ENCODE assay signal across 1 cellular context in the genomic region with DNA sequence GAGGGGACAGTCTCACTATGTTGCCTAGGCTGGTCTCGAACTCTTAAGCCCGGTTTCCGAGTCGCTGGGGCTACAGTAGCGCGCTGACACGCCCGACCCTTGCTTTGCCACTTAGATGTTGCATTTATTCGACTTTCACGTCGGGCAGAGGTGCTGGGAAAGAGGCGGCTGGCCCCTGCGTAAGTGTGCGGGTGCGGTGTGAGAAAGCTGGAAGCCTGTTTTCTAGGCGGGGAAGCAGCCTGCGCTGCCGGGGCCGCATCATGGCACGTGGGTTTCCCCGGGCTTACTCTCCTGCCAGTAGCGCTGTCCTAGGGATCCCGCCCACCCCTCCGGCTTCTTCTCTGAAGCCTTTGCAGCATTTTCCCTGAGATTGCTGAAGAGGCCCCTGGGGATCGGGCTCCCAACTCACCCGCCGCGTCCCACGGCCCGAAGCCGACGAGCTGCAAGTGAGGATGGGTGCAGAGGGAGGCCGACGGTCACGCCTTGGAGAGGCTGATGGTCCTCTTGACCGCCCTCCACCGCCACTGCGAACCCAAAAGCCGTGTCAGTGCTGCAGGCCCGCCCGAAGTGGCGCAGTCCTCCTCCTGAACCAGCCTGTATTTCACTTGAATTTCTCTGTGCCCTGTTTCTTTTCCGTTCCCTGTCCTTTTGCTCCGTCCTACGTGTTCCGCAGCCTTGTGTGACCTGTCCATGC.
A peak's percentile ranks its signal among the peaks of the same experiment; 100 is the strongest.
TF ChIP-seq lines count a peak whose summit lies in the region.

No MANE protein-coding gene starts in this region.

TF ChIP-seq in IMR-90, 13 proteins besides CTCF, POLR2A, EP300 and RAD21:
- peak; percentile 69; the same call in 1 of the 2 replicates for TF ChIP-seq MXI1 (IDR thresholded peaks at IDR 0.05; ENCODE audit: borderline replicate concordance, low read depth, low read length)
- TF ChIP-seq SMC3 (IDR thresholded peaks at IDR 0.05; ENCODE audit: low read depth, low read length), result no peak
- TF ChIP-seq, protein P1, sequence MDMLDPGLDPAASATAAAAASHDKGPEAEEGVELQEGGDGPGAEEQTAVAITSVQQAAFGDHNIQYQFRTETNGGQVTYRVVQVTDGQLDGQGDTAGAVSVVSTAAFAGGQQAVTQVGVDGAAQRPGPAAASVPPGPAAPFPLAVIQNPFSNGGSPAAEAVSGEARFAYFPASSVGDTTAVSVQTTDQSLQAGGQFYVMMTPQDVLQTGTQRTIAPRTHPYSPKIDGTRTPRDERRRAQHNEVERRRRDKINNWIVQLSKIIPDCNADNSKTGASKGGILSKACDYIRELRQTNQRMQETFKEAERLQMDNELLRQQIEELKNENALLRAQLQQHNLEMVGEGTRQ (IDR thresholded peaks at IDR 0.05; ENCODE audit: low read depth, low read length), result peak; percentile 51; the same call in 1 of the 2 replicates
- peak; percentile 33; the same call in 1 of the 2 replicates for TF ChIP-seq BHLHE40 (IDR thresholded peaks at IDR 0.05; ENCODE audit: low read depth, low read length)
